In the genomic region with DNA sequence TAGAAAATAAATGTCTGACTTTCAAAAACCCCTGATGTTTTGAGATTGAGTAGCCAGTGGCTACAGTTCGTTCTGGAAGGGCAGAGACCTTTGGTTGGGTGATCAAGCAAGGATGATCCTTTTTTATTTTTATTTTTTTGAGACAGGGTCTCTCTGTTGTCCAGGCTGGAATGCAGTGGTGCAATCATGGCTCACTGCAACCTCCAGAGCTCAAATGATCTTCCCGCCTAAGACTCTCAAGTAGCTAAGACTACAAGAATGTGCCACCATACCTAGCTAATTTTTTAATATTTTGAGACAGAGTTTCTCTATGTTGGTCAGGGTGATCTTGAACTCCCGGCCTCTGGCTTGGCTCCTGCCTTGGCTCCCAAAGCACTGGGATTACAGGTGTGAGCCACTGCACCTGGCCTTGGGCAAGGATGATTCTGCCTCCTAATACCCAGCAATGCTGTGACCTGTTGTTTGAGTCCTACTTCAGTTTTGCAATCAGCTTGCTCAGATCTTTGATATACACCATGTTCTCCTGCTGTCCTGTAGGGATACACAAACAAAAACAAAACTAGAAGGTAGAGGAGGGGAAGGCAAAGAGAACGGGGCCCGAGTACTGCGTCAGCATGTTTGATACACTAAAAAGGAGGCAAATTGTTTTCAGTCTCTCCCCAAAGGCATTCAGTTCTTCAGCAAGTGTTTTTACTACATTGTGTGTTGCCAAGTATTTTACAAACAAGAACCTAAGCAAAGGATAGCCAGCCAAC, we compare ENCODE assay signal across 22 cellular contexts. TPM values are rescaled to one million over a fixed set of nuclear protein-coding genes. Genes with fewer than 3 reads are reported as not detected.
"Had no signal": no experiment of that assay in that cellular context is flagged by ENCODE, and none has a peak within 500 bp of the region (broad histone marks: within the 10 kb centered on the region; RNA-seq: fewer than 3 reads in every experiment).

No MANE protein-coding gene starts in this region.

- H3K36me3 ChIP-seq: cardiac muscle cell, prostate gland, tibial nerve had no signal

- H3K4me3 Mint-ChIP-seq: activated naive CD4-positive, alpha-beta T cell treated with anti-CD3 and anti-CD28 coated beads, Interleukin-2, amount 10 ng/mL, durations not matched to agents 7 days and 5 days; naive B cell; stimulated activated effector memory CD8-positive, alpha-beta T cell treated with anti-CD3 and anti-CD28 coated beads, Interleukin-12 subunit alpha, Interleukin-12 subunit beta, amount 100 ng/mL, for 72 hours; stimulated activated naive CD8-positive, alpha-beta T cell treated with anti-CD3 and anti-CD28 coated beads, Interleukin-15, amount 100 ng/mL, for 72 hours had no signal

- H3K27ac ChIP-seq: cardiac muscle cell, prostate gland, skin epidermis had no signal

- DNase-seq: activated CD8-positive, alpha-beta memory T cell treated with anti-CD3 and anti-CD28 coated beads, Interleukin-2, amount 50 U/mL, for 4 hours; activated naive CD4-positive, alpha-beta T cell treated with anti-CD3 and anti-CD28 coated beads, Interleukin-2, amount 10 ng/mL, durations not matched to agents 7 days and 5 days; activated T-cell treated with anti-CD3 and anti-CD28 coated beads, Interleukin-2, amount 50 U/mL, for 48 hours; effector CD8-positive, alpha-beta T cell; foreskin melanocyte; head of caudate nucleus; islet precursor cell; left colon; naive B cell; stimulated activated CD4-positive, alpha-beta T cell treated with anti-CD3 and anti-CD28 coated beads, Interleukin-2, amount 100 ng/mL, for 24 hours; stimulated activated naive CD8-positive, alpha-beta T cell treated with anti-CD3 and anti-CD28 coated beads, Interleukin-15, amount 100 ng/mL, for 72 hours; T-helper 1 cell; T-helper 9 cell had no signal

- H3K4me1 ChIP-seq: prostate gland had no signal

- H3K27me3 ChIP-seq: cardiac muscle cell, tibial nerve had no signal

- H3K27me3 Mint-ChIP-seq: activated naive CD4-positive, alpha-beta T cell treated with anti-CD3 and anti-CD28 coated beads, Interleukin-2, amount 10 ng/mL, durations not matched to agents 7 days and 5 days; naive B cell; stimulated activated naive CD8-positive, alpha-beta T cell treated with anti-CD3 and anti-CD28 coated beads, Interleukin-15, amount 100 ng/mL, for 72 hours had no signal

- H3K9me3 Mint-ChIP-seq: activated naive CD4-positive, alpha-beta T cell treated with anti-CD3 and anti-CD28 coated beads, Interleukin-2, amount 10 ng/mL, durations not matched to agents 7 days and 5 days; naive B cell; stimulated activated effector memory CD8-positive, alpha-beta T cell treated with anti-CD3 and anti-CD28 coated beads, Interleukin-12 subunit alpha, Interleukin-12 subunit beta, amount 100 ng/mL, for 72 hours; stimulated activated naive CD8-positive, alpha-beta T cell treated with anti-CD3 and anti-CD28 coated beads, Interleukin-15, amount 100 ng/mL, for 72 hours had no signal

- H3K36me3 Mint-ChIP-seq: activated naive CD4-positive, alpha-beta T cell treated with anti-CD3 and anti-CD28 coated beads, Interleukin-2, amount 10 ng/mL, durations not matched to agents 7 days and 5 days had no signal

- H3K4me3 ChIP-seq: cardiac muscle cell, lung, prostate gland, skin epidermis, tibial nerve had no signal

- H3K9me3 ChIP-seq: prostate gland, tibial nerve had no signal

- ATAC-seq: esophagus mucosa; left colon; stimulated activated effector memory CD8-positive, alpha-beta T cell treated with anti-CD3 and anti-CD28 coated beads, Interleukin-12 subunit alpha, Interleukin-12 subunit beta, amount 100 ng/mL, for 72 hours; stimulated activated naive CD8-positive, alpha-beta T cell treated with anti-CD3 and anti-CD28 coated beads, Interleukin-15, amount 100 ng/mL, for 72 hours had no signal

- H3K27ac Mint-ChIP-seq: naive B cell had no signal

RNA-seq across cellular contexts. Expression of gene LYPD6B, which starts 59.2 kb away (rescaled TPM):
- total RNA-seq: endothelial cell of umbilical vein, mesenteric fat pad, tibial nerve had no signal
